In the genomic region with DNA sequence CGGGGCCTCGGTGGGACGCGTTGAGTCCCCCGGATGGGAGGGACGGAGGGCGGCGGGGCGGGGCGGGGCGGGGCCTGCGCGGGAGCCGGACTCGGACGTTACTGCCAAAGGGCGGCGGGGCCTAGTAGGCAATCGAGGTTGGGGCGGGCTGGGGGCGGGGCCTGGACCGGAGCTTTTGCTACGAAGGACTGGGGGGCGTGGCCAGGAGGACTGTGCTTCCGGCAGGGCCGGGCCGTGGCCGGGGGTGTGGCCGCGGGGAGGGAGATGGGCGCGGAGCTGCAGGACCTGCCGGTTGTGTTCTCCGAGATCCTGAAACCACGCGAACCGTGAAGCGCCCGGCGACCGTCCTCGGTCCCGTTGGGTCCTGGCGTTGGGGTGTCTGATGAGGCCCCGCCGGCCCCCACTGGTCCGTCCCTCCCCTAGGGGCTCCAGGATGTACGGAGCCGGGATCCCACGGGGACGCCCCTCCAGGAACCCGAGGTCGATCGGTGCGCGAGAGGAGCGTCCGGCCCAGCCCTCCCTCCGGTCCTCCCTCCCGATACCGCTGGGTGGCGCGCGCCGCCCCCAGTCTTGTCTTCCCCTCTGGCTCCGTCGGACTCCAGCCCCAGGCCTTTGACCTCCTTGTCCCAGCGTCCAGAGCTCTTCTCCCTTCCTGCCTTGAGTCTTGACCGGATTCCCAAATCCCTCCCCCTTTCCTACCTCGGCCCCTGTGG, we compare ENCODE assay signal across 8 cellular contexts. TPM values are rescaled to one million over a fixed set of nuclear protein-coding genes. Genes with fewer than 3 reads are reported as not detected.
DNase-seq lines count a peak whose midpoint lies in the region; ATAC-seq and TF ChIP-seq lines count a peak whose summit lies in the region.

No MANE protein-coding gene starts in this region.

- TF ChIP-seq EP300 in Ishikawa (IDR thresholded peaks at IDR 0.05; ENCODE audit: borderline replicate concordance), result peak; percentile 34; the same call in 1 of the 2 replicates
- no peak for TF ChIP-seq EP300 in esophagus muscularis mucosa (IDR thresholded peaks at IDR 0.05)

- peak; percentile 92 for DNase-seq in DMS79 treated with DMSO at 0.1 percent for 48 hours (lab: John Stamatoyannopoulos, UW)
- peak; percentile 99 for DNase-seq in OCI-LY7 (ENCODE audit: low spot score)
- DNase-seq in activated T-cell treated with anti-CD3 and anti-CD28 coated beads, Interleukin-2, amount 50 U/mL, for 1 hour, result peak; percentile 91
- peak; percentile 100 for DNase-seq in esophagus muscularis mucosa (ENCODE audit: extremely low spot score)

- peak overlapping the region; percentile 80 for H3K27ac Mint-ChIP-seq in stimulated activated memory B cell treated with anti-CD40 and anti-IgM and Interleukin-4, amounts not matched to agents 10 μg/mL and 1 μg/mL and 100 μg/mL, for 72 hours

- H3K9me3 ChIP-seq in OCI-LY7 (ENCODE audit: low read length) (no peaks in the 10 kb centered on the region), esophagus muscularis mucosa (no peaks in the 10 kb centered on the region), muscle layer of duodenum (ENCODE audit: control insufficient read depth in 1 of 2, low read length in 2 of 2) (no peaks in the 10 kb centered on the region)

- no peak overlapping the region for H2AFZ ChIP-seq in OCI-LY7 (ENCODE audit: low read length)

- TF ChIP-seq POLR2A in esophagus muscularis mucosa (IDR thresholded peaks at IDR 0.05; ENCODE audit: low read depth), result no peak

- H3K27me3 ChIP-seq in esophagus muscularis mucosa (peaks cover 0 to 8% (median 0%) of the 10 kb centered on the region in 4 donors), muscle layer of duodenum (ENCODE audit: low read depth, low read length) (no peaks in the 10 kb centered on the region)

- no peaks in the 10 kb centered on the region for H3K9me3 Mint-ChIP-seq in stimulated activated memory B cell treated with anti-CD40 and anti-IgM and Interleukin-4, amounts not matched to agents 10 μg/mL and 1 μg/mL and 100 μg/mL, for 72 hours

- peak; percentile 75 for TF ChIP-seq CTCF in OCI-LY7 (conservative IDR thresholded peaks at IDR 0.05; ENCODE audit: low read length)
- peak; percentile 60 to 76 (median 74) for TF ChIP-seq CTCF in esophagus muscularis mucosa (IDR thresholded peaks at IDR 0.05)

- H3K36me3 ChIP-seq in OCI-LY7 (ENCODE audit: insufficient read depth, low read length) (no peaks in the 10 kb centered on the region), esophagus muscularis mucosa (no peaks in the 10 kb centered on the region), muscle layer of duodenum (ENCODE audit: control insufficient read depth in 1 of 2, insufficient read depth in 2 of 2, low read length in 2 of 2) (no peaks in the 10 kb centered on the region)

- peak overlapping the region; percentile 86 for H3K4me3 Mint-ChIP-seq in stimulated activated memory B cell treated with anti-CD40 and anti-IgM and Interleukin-4, amounts not matched to agents 10 μg/mL and 1 μg/mL and 100 μg/mL, for 72 hours

- H3K9me2 ChIP-seq in OCI-LY7 (ENCODE audit: insufficient read depth, low read length), result no peaks in the 10 kb centered on the region

- peaks cover 23% of the 10 kb centered on the region for H3K4me1 ChIP-seq in OCI-LY7 (ENCODE audit: insufficient read depth, low read length, poor library complexity, severe bottlenecking)
- H3K4me1 ChIP-seq in esophagus muscularis mucosa, result peaks cover 11 to 29% (median 22%) of the 10 kb centered on the region in 4 donors
- H3K4me1 ChIP-seq in muscle layer of duodenum (ENCODE audit: control insufficient read depth in 1 of 2, insufficient read depth in 2 of 2, low read length in 2 of 2), result peaks cover 6 to 8% of the 10 kb centered on the region in 2 donors

- WGBS in esophagus muscularis mucosa, result 2% methylated on average over 40 of the region's 70 CpGs

- CTCF ChIA-PET in OCI-LY7 (lab: Charles Lee; ENCODE audit: unreplicated experiment), result interaction anchor here (0.6 to 1.9 kb wide), 6 partner anchors 9 to 210 kb away, joined by 3 to 6 read pairs (median 4); partner anchors contain the start of gene TBX10

- H3K4me3 ChIP-seq in OCI-LY7 (ENCODE audit: low read depth, low read length, poor library complexity, severe bottlenecking) (peak overlapping the region; percentile 77), esophagus muscularis mucosa (peak overlapping the region; percentile 74 to 94 (median 76)), muscle layer of duodenum (ENCODE audit: low read depth in 1 of 2, low read length in 2 of 2) (peak overlapping the region; percentile 55 to 84)

- H3K79me2 ChIP-seq in OCI-LY7 (ENCODE audit: insufficient read depth, low read depth, low read length), result no peaks in the 10 kb centered on the region

- POLR2A ChIA-PET in OCI-LY7 (lab: Charles Lee), result interaction anchor here (1.3 to 2.1 kb wide), 3 partner anchors 15 to 48 kb away, joined by 5 to 10 read pairs (median 6); no protein-coding TSS in a partner anchor

- BruUV-seq in OCI-LY7 (replicated peaks; lab: Mats Ljungman, UMichigan), result no TSS peak

- intact Hi-C loops in OCI-LY7 (cut with micrococcal nuclease; ENCODE audit: unreplicated experiment), result loop anchor here (1.0 kb wide), 2 partner anchors 15 to 47 kb away; partner anchors contain the start of gene GSTP1
- intact Hi-C loops in esophagus muscularis mucosa (cut with DNase I), result loop anchor here (5.0 kb wide), 1 partner anchor 177 kb away; no protein-coding TSS in a partner anchor

- peak overlapping the region; percentile 52 for H3K27ac ChIP-seq in OCI-LY7 (ENCODE audit: low read depth, low read length, poor library complexity, severe bottlenecking)
- H3K27ac ChIP-seq in esophagus muscularis mucosa (replicated peaks in 1 of 4), result peak overlapping the region; percentile 95 to 97 (median 96)
- H3K27ac ChIP-seq in muscle layer of duodenum (ENCODE audit: low read length), result peak overlapping the region; percentile 76

- ATAC-seq in GM21619 (IDR thresholded peaks at IDR 0.05; ENCODE audit: unreplicated experiment), result peak; percentile 63
- peak; percentile 87 for ATAC-seq in stimulated activated memory B cell treated with anti-CD40 and anti-IgM and Interleukin-4, amounts not matched to agents 10 μg/mL and 1 μg/mL and 100 μg/mL, for 72 hours

- no peaks in the 10 kb centered on the region for H3K27me3 Mint-ChIP-seq in stimulated activated memory B cell treated with anti-CD40 and anti-IgM and Interleukin-4, amounts not matched to agents 10 μg/mL and 1 μg/mL and 100 μg/mL, for 72 hours

- peaks cover 12% of the 10 kb centered on the region for H3K36me3 Mint-ChIP-seq in stimulated activated memory B cell treated with anti-CD40 and anti-IgM and Interleukin-4, amounts not matched to agents 10 μg/mL and 1 μg/mL and 100 μg/mL, for 72 hours

- H4K20me1 ChIP-seq in OCI-LY7 (ENCODE audit: insufficient read depth, low read length), result no peaks in the 10 kb centered on the region

- H3K4me1 Mint-ChIP-seq in stimulated activated memory B cell treated with anti-CD40 and anti-IgM and Interleukin-4, amounts not matched to agents 10 μg/mL and 1 μg/mL and 100 μg/mL, for 72 hours, result peaks cover 22% of the 10 kb centered on the region

- peak; percentile 71 for TF ChIP-seq RAD21 in Ishikawa (IDR thresholded peaks at IDR 0.05; ENCODE audit: low read depth)

- peak overlapping the region; percentile 97 for H3K4me2 ChIP-seq in OCI-LY7 (ENCODE audit: low read length)

TF ChIP-seq in Ishikawa, 13 proteins besides CTCF, POLR2A, EP300 and RAD21 (continues in another document):
- TF ChIP-seq EGR1 (IDR thresholded peaks at IDR 0.05) (no peak), NFIC (IDR thresholded peaks at IDR 0.05) (no peak), TAF1 (IDR thresholded peaks at IDR 0.05; ENCODE audit: low read depth) (peak; percentile 34; the same call in 1 of the 2 replicates), FOXM1 (IDR thresholded peaks at IDR 0.05; ENCODE audit: borderline replicate concordance, low read depth) (no peak), CEBPB (IDR thresholded peaks at IDR 0.05) (no peak), YY1 (IDR thresholded peaks at IDR 0.05; ENCODE audit: low read depth) (0 out of 2 replicates have a peak, but pooled peaks have one; percentile 14), ZBTB7A (IDR thresholded peaks at IDR 0.05; ENCODE audit: low read depth) (no peak; the same call in none of the 2 replicates), TCF12 (IDR thresholded peaks at IDR 0.05; ENCODE audit: low read depth) (peak; percentile 60), TEAD4 (IDR thresholded peaks at IDR 0.05) (no peak), USF1 (IDR thresholded peaks at IDR 0.05) (no peak; the same call in 1 of the 2 replicates)
- TF ChIP-seq, protein P1, sequence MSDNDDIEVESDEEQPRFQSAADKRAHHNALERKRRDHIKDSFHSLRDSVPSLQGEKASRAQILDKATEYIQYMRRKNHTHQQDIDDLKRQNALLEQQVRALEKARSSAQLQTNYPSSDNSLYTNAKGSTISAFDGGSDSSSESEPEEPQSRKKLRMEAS (IDR thresholded peaks at IDR 0.05), result peak; percentile 58

RNA-seq across cellular contexts. Expression of gene NUDT8, which starts 0.6 kb away (rescaled TPM):
- 14.4 and 20.4 TPM in 2 replicates for total RNA-seq in OCI-LY7 (2014; rRNA removed; shearing (Covaris generic))
- total RNA-seq in OCI-LY7 (2022) (31.7 and 35.4 TPM in 2 replicates), esophagus muscularis mucosa (1 to 10 TPM; 1.9 to 4.8 (median 3.5) TPM)

RNA-seq across cellular contexts. Expression of gene TBX10, which starts 9.2 kb away (rescaled TPM):
- total RNA-seq in OCI-LY7 (2014; rRNA removed; shearing (Covaris generic)), result 2.4 and 4.3 TPM in 2 replicates
- total RNA-seq in OCI-LY7 (2022), result 5.3 and 5.7 TPM in 2 replicates
- not detected for total RNA-seq in esophagus muscularis mucosa

RNA-seq across cellular contexts. Expression of gene ACY3, which starts 20.1 kb away (rescaled TPM):
- total RNA-seq in OCI-LY7 (2014; rRNA removed; shearing (Covaris generic)), result 17.1 and 25.6 TPM in 2 replicates
- total RNA-seq in OCI-LY7 (2022) (45.1 and 54.4 TPM in 2 replicates), esophagus muscularis mucosa (not detected)

RNA-seq across cellular contexts. Expression of gene NDUFV1, which starts 23.6 kb away (rescaled TPM):
- total RNA-seq in OCI-LY7 (2014; rRNA removed; shearing (Covaris generic)), result 257 and 283 TPM in 2 replicates
- total RNA-seq in OCI-LY7 (2022) (294 and 335 TPM in 2 replicates), esophagus muscularis mucosa (100 to 1,000 TPM; 196 to 252 (median 212) TPM)

RNA-seq across cellular contexts. Expression of gene ALDH3B2, which starts 44.0 kb away (rescaled TPM):
- 1.5 and 2.9 TPM in 2 replicates for total RNA-seq in OCI-LY7 (2014; rRNA removed; shearing (Covaris generic))
- total RNA-seq in OCI-LY7 (2022) (8.0 and 8.3 TPM in 2 replicates), esophagus muscularis mucosa (not detected)

Comparison
In these comparisons a context has a peak if more than half of its experiments do, and no peak if none do; other contexts are left out.
1. Peak in every context shown above with its lines: DNase-seq, ATAC-seq, H3K4me3 ChIP-seq and H3K27ac ChIP-seq.
2. RNA of gene ACY3, which starts 20.1 kb away (total RNA-seq): 17.1 to 54.4 TPM in OCI-LY7; not detected in esophagus muscularis mucosa; every median in the first group is over 10 times any median in the second.